Comparison of ENCODE assay signal across 23 cellular contexts in the genomic region with DNA sequence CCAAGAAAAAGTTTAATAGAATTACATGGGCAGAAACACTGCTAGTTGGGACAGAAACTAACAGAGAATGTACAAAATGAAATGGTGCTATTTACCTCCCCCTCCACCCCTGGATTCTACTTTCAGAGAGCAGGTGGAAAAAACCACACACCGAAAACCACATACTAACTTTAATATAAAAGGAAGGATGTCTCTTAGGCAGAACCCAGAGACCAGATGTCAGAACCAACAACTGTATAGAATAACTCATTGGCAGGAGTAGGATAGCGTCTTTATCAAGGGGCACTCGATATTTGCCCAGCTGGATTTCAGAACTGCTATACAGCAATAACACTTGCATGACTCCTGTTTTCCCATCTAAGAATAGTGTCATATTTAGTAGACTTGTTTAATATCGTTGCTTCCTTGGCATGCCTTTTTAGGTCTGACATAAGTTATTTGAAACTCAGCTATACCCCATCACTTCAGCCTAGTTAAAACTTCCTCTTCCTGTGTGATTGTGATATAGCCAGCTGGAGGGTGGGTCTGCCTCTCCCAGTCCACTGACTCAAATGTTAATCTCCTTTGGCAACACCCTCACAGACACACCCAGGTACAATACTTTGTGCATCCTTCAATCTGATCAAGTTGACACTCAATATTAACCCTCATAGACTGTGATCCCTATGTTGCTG. TPM values are rescaled to one million over a fixed set of nuclear protein-coding genes. Genes with fewer than 3 reads are reported as not detected.
DNase-seq lines count a peak whose midpoint lies in the region; ATAC-seq and TF ChIP-seq lines count a peak whose summit lies in the region.
"Had no signal": no experiment of that assay in that cellular context is flagged by ENCODE, and none has a peak within 500 bp of the region (broad histone marks: within the 10 kb centered on the region; RNA-seq: fewer than 3 reads in every experiment).

No MANE protein-coding gene starts in this region.

- CTCF ChIA-PET in naive thymus-derived CD4-positive, alpha-beta T cell (lab: Charles Lee): no interaction called here

- no peaks in the 10 kb centered on the region for H3K36me3 Mint-ChIP-seq in naive thymus-derived CD4-positive, alpha-beta T cell
- H3K36me3 Mint-ChIP-seq: CD14-positive monocyte had no signal

- intact Hi-C loops in naive thymus-derived CD4-positive, alpha-beta T cell (cut with micrococcal nuclease): no loop called here

- H3K4me3 Mint-ChIP-seq in naive thymus-derived CD4-positive, alpha-beta T cell: peak overlapping the region in 7 of 10 donors; percentile 2 to 65 (median 38)
- H3K4me3 Mint-ChIP-seq: CD14-positive monocyte, GM23338 had no signal

- no peak overlapping the region for H2AFZ ChIP-seq in DND-41 (ENCODE audit: low read depth, low read length)
- H2AFZ ChIP-seq: GM23338 had no signal

- H3K36me3 ChIP-seq in BLaER1 treated with 17β-estradiol and CSF1 and Interleukin-3, amounts not matched to agents 10 nM and 100 nM: no peaks in the 10 kb centered on the region
- H3K36me3 ChIP-seq in DND-41 (ENCODE audit: insufficient read depth, low read length): no peaks in the 10 kb centered on the region
- H3K36me3 ChIP-seq in naive thymus-derived CD4-positive, alpha-beta T cell (ENCODE audit: control insufficient read depth in 2 of 3, insufficient read depth in 3 of 3, low read length in 3 of 3): no peaks in the 10 kb centered on the region

- no peak overlapping the region for H3K27ac ChIP-seq in BLaER1 treated with 17β-estradiol and CSF1 and Interleukin-3, amounts not matched to agents 10 nM and 100 nM
- H3K27ac ChIP-seq in DND-41 (ENCODE audit: low read length): no peak overlapping the region
- H3K27ac ChIP-seq in naive thymus-derived CD4-positive, alpha-beta T cell (ENCODE audit: low read depth, low read length): no peak overlapping the region
- H3K27ac ChIP-seq: SK-N-MC had no signal

- no peak overlapping the region for H3K9ac ChIP-seq in BLaER1 treated with 17β-estradiol and CSF1 and Interleukin-3, amounts not matched to agents 10 nM and 100 nM
- no peak overlapping the region for H3K9ac ChIP-seq in DND-41 (ENCODE audit: low read depth, low read length)

- POLR2A ChIA-PET in naive thymus-derived CD4-positive, alpha-beta T cell (lab: Charles Lee): no interaction called here

- no peak overlapping the region for H3K4me3 ChIP-seq in BLaER1 treated with 17β-estradiol and CSF1 and Interleukin-3, amounts not matched to agents 10 nM and 100 nM
- no peak overlapping the region for H3K4me3 ChIP-seq in DND-41 (ENCODE audit: low read depth in 1 of 2, low read length in 2 of 2)
- H3K4me3 ChIP-seq in epithelial cell of esophagus (ENCODE audit: low read length): no peak overlapping the region
- no peak overlapping the region for H3K4me3 ChIP-seq in naive thymus-derived CD4-positive, alpha-beta T cell (ENCODE audit: low read length)
- H3K4me3 ChIP-seq: GM12878, GM23338, SK-N-MC had no signal

- peak overlapping the region in 5 of 9 donors; percentile 4 to 62 (median 36) for H3K27ac Mint-ChIP-seq in naive thymus-derived CD4-positive, alpha-beta T cell
- H3K27ac Mint-ChIP-seq: CD14-positive monocyte, GM23338 had no signal

- H3K4me1 Mint-ChIP-seq in naive thymus-derived CD4-positive, alpha-beta T cell: peaks cover 0 to 56% (median 42%) of the 10 kb centered on the region in 7 donors
- H3K4me1 Mint-ChIP-seq: CD14-positive monocyte had no signal

- peaks cover 5 to 39% (median 12%) of the 10 kb centered on the region in 5 donors for H3K27me3 Mint-ChIP-seq in naive thymus-derived CD4-positive, alpha-beta T cell

- H4K20me1 ChIP-seq in BLaER1 treated with 17β-estradiol and CSF1 and Interleukin-3, amounts not matched to agents 10 nM and 100 nM: no peaks in the 10 kb centered on the region
- H4K20me1 ChIP-seq in DND-41 (ENCODE audit: insufficient read depth, low read length): no peaks in the 10 kb centered on the region

- TF ChIP-seq CTCF in DND-41 (IDR thresholded peaks at IDR 0.05; ENCODE audit: borderline replicate concordance, extremely low read depth, low read length, poor library complexity, severe bottlenecking): no peak
- no peak for TF ChIP-seq CTCF in epithelial cell of esophagus (IDR thresholded peaks at IDR 0.05; ENCODE audit: insufficient read depth, low read depth, low read length, missing control alignments)

- peaks cover under 1 to 7% (median 3%) of the 10 kb centered on the region in 11 experiments; a peak in 18 of 22 replicates for H3K9me3 ChIP-seq in BLaER1 treated with 17β-estradiol and CSF1 and Interleukin-3, amounts not matched to agents 10 nM and 100 nM (replicated peaks in 1 of 11)
- H3K9me3 ChIP-seq in DND-41 (ENCODE audit: insufficient read depth, low read length, severe bottlenecking): no peaks in the 10 kb centered on the region
- H3K9me3 ChIP-seq in naive thymus-derived CD4-positive, alpha-beta T cell (ENCODE audit: control insufficient read depth in 2 of 3, low read length in 3 of 3): no peaks in the 10 kb centered on the region

- H3K79me2 ChIP-seq in DND-41 (ENCODE audit: insufficient read depth, low read length): no peaks in the 10 kb centered on the region

- DNase-seq in DND-41 (peak; percentile 14), epithelial cell of esophagus (ENCODE audit: low read depth) (peak; percentile 5), D341Med (ENCODE audit: low spot score) (no peak), occipital lobe (lab: John Stamatoyannopoulos, UW) (no peak)
- DNase-seq in naive thymus-derived CD4-positive, alpha-beta T cell: peak in 5 of 9 donors; percentile 4 to 52 (median 31)
- DNase-seq: ACHN, DMS 273 treated with DMSO at 0.1 percent for 48 hours, GF-D8, KBM-7, MV-4-11, NCI-H187, NCI-H226, NCI-H524, NCI-H82, SHP77 had no signal

- peak overlapping the region in 9 of 11 experiments; percentile 6 to 57 (median 38); a peak in 16 of 22 replicates for H3K4me2 ChIP-seq in BLaER1 treated with 17β-estradiol and CSF1 and Interleukin-3, amounts not matched to agents 10 nM and 100 nM
- H3K4me2 ChIP-seq in DND-41 (ENCODE audit: insufficient read depth, low read length): no peak overlapping the region
- H3K4me2 ChIP-seq: GM23338 had no signal

- peaks cover 0 to 17% (median 14%) of the 10 kb centered on the region in 10 experiments; a peak in 13 of 20 replicates for H3K4me1 ChIP-seq in BLaER1 treated with 17β-estradiol and CSF1 and Interleukin-3, amounts not matched to agents 10 nM and 100 nM
- peaks cover 17% of the 10 kb centered on the region for H3K4me1 ChIP-seq in DND-41 (ENCODE audit: insufficient read depth, low read length)
- H3K4me1 ChIP-seq in naive thymus-derived CD4-positive, alpha-beta T cell (ENCODE audit: control insufficient read depth in 2 of 2, insufficient read depth in 2 of 2, low read length in 2 of 2): peaks cover 0 to 11% of the 10 kb centered on the region in 2 donors

- peak; percentile 92 for ATAC-seq in DND-41 (ENCODE audit: insufficient read depth, low read depth)
- peak; percentile 45 for ATAC-seq in naive thymus-derived CD4-positive, alpha-beta T cell
- no peak for ATAC-seq in HG02571 (IDR thresholded peaks at IDR 0.05; ENCODE audit: unreplicated experiment)
- ATAC-seq: GM12878, GM23338, HCT116 had no signal

- H3K27me3 ChIP-seq in BLaER1 treated with 17β-estradiol and CSF1 and Interleukin-3, amounts not matched to agents 10 nM and 100 nM: no peaks in the 10 kb centered on the region
- H3K27me3 ChIP-seq in DND-41 (ENCODE audit: insufficient read depth, low read length, poor library complexity): peaks cover 6% of the 10 kb centered on the region
- no peaks in the 10 kb centered on the region for H3K27me3 ChIP-seq in naive thymus-derived CD4-positive, alpha-beta T cell (ENCODE audit: control insufficient read depth in 2 of 2, insufficient read depth in 2 of 2, low read length in 2 of 2)

- H3K9me3 Mint-ChIP-seq in naive thymus-derived CD4-positive, alpha-beta T cell: peaks cover 0 to 10% (median 0%) of the 10 kb centered on the region in 11 donors

RNA-seq across cellular contexts. Expression of gene SLC22A25, which starts 1.2 kb away (rescaled TPM):
- not detected for total RNA-seq in naive thymus-derived CD4-positive, alpha-beta T cell
- not detected for polyA plus RNA-seq in naive thymus-derived CD4-positive, alpha-beta T cell
- total RNA-seq in occipital lobe: under 0.01 TPM
- total RNA-seq: GM12878, GM23338, RPMI7951 had no signal
- polyA plus RNA-seq: CD14-positive monocyte, GM12878, GM23338 had no signal

Comparison
In these comparisons a context has a peak if more than half of its experiments do, and no peak if none do; other contexts are left out.
1. DNase-seq: peak in DND-41 (single experiment), epithelial cell of esophagus (single experiment) and naive thymus-derived CD4-positive, alpha-beta T cell (5 of 9); none in D341Med (single experiment) and occipital lobe (single experiment).